ENCODE assay signal across 8 cellular contexts in genomic region chrX:70289793-70290770, GRCh38. TPM values are rescaled to one million over a fixed set of nuclear protein-coding genes. Genes with fewer than 3 reads are reported as not detected.
DNase-seq lines count a peak whose midpoint lies in the region; ATAC-seq, FAIRE-seq and TF ChIP-seq lines count a peak whose summit lies in the region.

Gene KIF4A (plus strand): TSS chrX:70290104. CDS start chrX:70290459, 355 bp downstream.
Gene PDZD11 (minus strand): TSS chrX:70289927. CDS start chrX:70289341, 586 bp downstream.

- H3K36me3 ChIP-seq in kidney (ENCODE audit: control insufficient read depth in 1 of 2, insufficient read depth in 2 of 2, low read length in 2 of 2): no peaks in the 10 kb centered on the region

- DNase-seq in AG08396 (ENCODE audit: low spot score) (peak; percentile 94), NCI-H2227 treated with DMSO at 0.1 percent for 48 hours (lab: John Stamatoyannopoulos, UW) (peak; percentile 91), cerebellar cortex (ENCODE audit: low spot score) (peak; percentile 70), kidney (peak; percentile 92)
- peak; percentile 85 for DNase-seq in stimulated activated CD4-positive, alpha-beta T cell treated with anti-CD3 and anti-CD28 coated beads, Interleukin-15, amount 100 ng/mL, for 24 hours

- intact Hi-C loops in kidney (cut with DNase I): no loop called here

- H3K9ac ChIP-seq in kidney (ENCODE audit: low read length in 2 of 2): peak within 1 kb of the TSS; percentile 24 to 61

- FAIRE-seq in kidney (lab: Jason Lieb, UNC): no peak

- H3K9me3 ChIP-seq in kidney (ENCODE audit: control insufficient read depth in 1 of 2, low read length in 2 of 2): no peaks in the 10 kb centered on the region

- H3K27ac ChIP-seq in kidney (ENCODE audit: low read depth in 2 of 2, low read length in 2 of 2): no peak within 1 kb of the TSS

- no peak for TF ChIP-seq CTCF in kidney (IDR thresholded peaks at IDR 0.05; ENCODE audit: borderline replicate concordance, extremely low read depth, insufficient read depth)

- ATAC-seq in GM18870 (IDR thresholded peaks at IDR 0.05; ENCODE audit: unreplicated experiment) (peak; percentile 86), HG03108 (IDR thresholded peaks at IDR 0.05; ENCODE audit: unreplicated experiment) (peak; percentile 97)
- peak; percentile 99 to 100 for ATAC-seq in activated CD4-positive, CD25-positive, alpha-beta regulatory T cell treated with anti-CD3 and anti-CD28 coated beads, Interleukin-2, amount 50 U/mL, for 24 hours

- peaks cover 5 to 6% of the 10 kb centered on the region in 2 donors for H3K4me1 ChIP-seq in kidney (ENCODE audit: control insufficient read depth in 1 of 2, insufficient read depth in 1 of 2, low read depth in 1 of 2, low read length in 2 of 2)

- peak within 1 kb of the TSS; percentile 79 to 80 for H3K4me3 ChIP-seq in kidney (ENCODE audit: low read length in 2 of 2)

RNA-seq across cellular contexts. Expression of gene KIF4A, which starts in this region (rescaled TPM):
- total RNA-seq in kidney: 0.35 TPM
- 0.13 TPM for polyA plus RNA-seq in kidney (ENCODE audit: insufficient read depth, low read depth, low replicate concordance)

RNA-seq across cellular contexts. Expression of gene PDZD11, which starts in this region (rescaled TPM):
- total RNA-seq in kidney: 31.3 TPM
- 74.6 TPM for polyA plus RNA-seq in kidney (ENCODE audit: insufficient read depth, low read depth, low replicate concordance)
